In genomic region chr11:67656278-67656922, GRCh38 we compare ENCODE assay signal across 1 cellular context.
TF ChIP-seq lines count a peak whose summit lies in the region.

No MANE protein-coding gene starts in this region.

TF ChIP-seq in endothelial cell of umbilical vein, 7 proteins besides CTCF, POLR2A, EP300 and RAD21:
- TF ChIP-seq MYC (IDR thresholded peaks at IDR 0.05; ENCODE audit: low read depth, low read length): no peak
- peak; percentile 4 for TF ChIP-seq FOS (IDR thresholded peaks at IDR 0.05; ENCODE audit: borderline replicate concordance, insufficient read depth, low read length)
